ENCODE assay signal across 1 cellular context in genomic region chr6:13814176-13814937, GRCh38.
TF ChIP-seq lines count a peak whose summit lies in the region.

Gene MCUR1, minus strand, starts transcription at chr6:13814557. Its CDS starts 128 bp downstream, at chr6:13814429.

TF ChIP-seq in HepG2, 621 proteins besides CTCF, POLR2A, EP300 and RAD21 (continued from another document and continues in another):
- TF ChIP-seq RERE (CRISPR knock-in tag; IDR thresholded peaks at IDR 0.05; ENCODE audit: low read depth) (0 out of 2 replicates have a peak, but pooled peaks have one; percentile 20), IRX3 (CRISPR knock-in tag; IDR thresholded peaks at IDR 0.05; ENCODE audit: borderline replicate concordance, low read depth) (0 out of 2 replicates have a peak, but pooled peaks have one; percentile 50), ZFP37 (CRISPR knock-in tag; IDR thresholded peaks at IDR 0.05; ENCODE audit: borderline replicate concordance) (0 out of 2 replicates have a peak, but pooled peaks have one; percentile 51), ZNF713 (CRISPR knock-in tag; IDR thresholded peaks at IDR 0.05) (peak; percentile 57; the same call in 1 of the 2 replicates), MTF1 (CRISPR knock-in tag; IDR thresholded peaks at IDR 0.05) (no peak), ZNF746 (CRISPR knock-in tag; IDR thresholded peaks at IDR 0.05) (no peak; the same call in 1 of the 2 replicates), IKZF4 (CRISPR knock-in tag; IDR thresholded peaks at IDR 0.05; ENCODE audit: borderline replicate concordance, low read depth, not compliant biosample characterization) (peak; percentile 98), PHF20 (CRISPR knock-in tag; IDR thresholded peaks at IDR 0.05) (peak; percentile 51; the same call in 1 of the 2 replicates), ZBTB46 (CRISPR knock-in tag; IDR thresholded peaks at IDR 0.05; ENCODE audit: borderline replicate concordance) (no peak; the same call in 1 of the 2 replicates), ZNF232 (CRISPR knock-in tag; IDR thresholded peaks at IDR 0.05; ENCODE audit: borderline replicate concordance) (peak; percentile 76), PHB2 (IDR thresholded peaks at IDR 0.05; ENCODE audit: partially characterized antibody) (no peak), CENPT (CRISPR knock-in tag; IDR thresholded peaks at IDR 0.05; ENCODE audit: low read depth) (peak; percentile 93), MIXL1 (CRISPR knock-in tag; IDR thresholded peaks at IDR 0.05) (no peak), ZNF781 (CRISPR knock-in tag; IDR thresholded peaks at IDR 0.05; ENCODE audit: borderline replicate concordance, not compliant biosample characterization) (peak; percentile 22), SP4 (CRISPR knock-in tag; IDR thresholded peaks at IDR 0.05) (peak; percentile 90), SRSF9 (IDR thresholded peaks at IDR 0.05; ENCODE audit: borderline replicate concordance, insufficient read depth, low read depth, low read length, poor library complexity, severe bottlenecking) (no peak), NFIB (CRISPR knock-in tag; IDR thresholded peaks at IDR 0.05; ENCODE audit: borderline replicate concordance) (no peak), GATA4 (IDR thresholded peaks at IDR 0.05; ENCODE audit: borderline replicate concordance, low read depth) (no peak; the same call in 1 of the 2 replicates), ZNF430 (CRISPR knock-in tag; IDR thresholded peaks at IDR 0.05) (peak; percentile 63; the same call in 1 of the 2 replicates), NR2C2 (CRISPR knock-in tag; IDR thresholded peaks at IDR 0.05; ENCODE audit: borderline replicate concordance) (peak; percentile 76), NR1H2 (CRISPR knock-in tag; IDR thresholded peaks at IDR 0.05; ENCODE audit: borderline replicate concordance, low read depth) (peak; percentile 84; the same call in 1 of the 2 replicates), FOXM1 (CRISPR knock-in tag; IDR thresholded peaks at IDR 0.05) (no peak), ZNF530 (CRISPR knock-in tag; IDR thresholded peaks at IDR 0.05; ENCODE audit: low read depth) (no peak), KLF16 (CRISPR knock-in tag; IDR thresholded peaks at IDR 0.05) (peak in 1 of 2 experiments; percentile 21; a peak in 2 of 4 replicates), PAF1 (CRISPR knock-in tag; IDR thresholded peaks at IDR 0.05) (no peak), ZNF124 (CRISPR knock-in tag; IDR thresholded peaks at IDR 0.05) (no peak), ISX (CRISPR knock-in tag; conservative IDR thresholded peaks at IDR 0.05) (peak; percentile 78), ZNF383 (CRISPR knock-in tag; IDR thresholded peaks at IDR 0.05; ENCODE audit: borderline replicate concordance) (0 out of 2 replicates have a peak, but pooled peaks have one; percentile 3), ZNF768 (CRISPR knock-in tag; IDR thresholded peaks at IDR 0.05) (peak; percentile 54), THAP11 (CRISPR knock-in tag; IDR thresholded peaks at IDR 0.05) (peak; percentile 76), CHD2 (IDR thresholded peaks at IDR 0.05; ENCODE audit: low read depth, low read length) (no peak), ZSCAN25 (CRISPR knock-in tag; IDR thresholded peaks at IDR 0.05) (no peak; the same call in 1 of the 2 replicates), MTF2 (CRISPR knock-in tag; IDR thresholded peaks at IDR 0.05; ENCODE audit: borderline replicate concordance) (no peak), ZNF275 (CRISPR knock-in tag; IDR thresholded peaks at IDR 0.05; ENCODE audit: borderline replicate concordance) (no peak), ZIK1 (CRISPR knock-in tag; IDR thresholded peaks at IDR 0.05; ENCODE audit: borderline replicate concordance, low read depth) (peak; percentile 87), LBX2 (CRISPR knock-in tag; IDR thresholded peaks at IDR 0.05; ENCODE audit: borderline replicate concordance) (no peak), ZNF761 (CRISPR knock-in tag; conservative IDR thresholded peaks at IDR 0.05) (no peak), GMEB1 (CRISPR knock-in tag; IDR thresholded peaks at IDR 0.05; ENCODE audit: borderline replicate concordance) (peak; percentile 75), RARG (CRISPR knock-in tag; IDR thresholded peaks at IDR 0.05; ENCODE audit: low read depth) (no peak), ZNF737 (CRISPR knock-in tag; IDR thresholded peaks at IDR 0.05; ENCODE audit: borderline replicate concordance) (no peak), ZBTB20 (CRISPR knock-in tag; IDR thresholded peaks at IDR 0.05; ENCODE audit: borderline replicate concordance, low read depth) (no peak), ZNF790 (CRISPR knock-in tag; IDR thresholded peaks at IDR 0.05; ENCODE audit: borderline replicate concordance) (peak; percentile 53; the same call in 1 of the 2 replicates), ZC3H4 (CRISPR knock-in tag; IDR thresholded peaks at IDR 0.05; ENCODE audit: borderline replicate concordance) (no peak), PTBP1 (IDR thresholded peaks at IDR 0.05; ENCODE audit: low read depth, low read length, poor library complexity, severe bottlenecking) (no peak), ZFAT (CRISPR knock-in tag; conservative IDR thresholded peaks at IDR 0.05) (0 out of 2 replicates have a peak, but pooled peaks have one; percentile 16), ZNF143 (CRISPR knock-in tag; IDR thresholded peaks at IDR 0.05) (no peak; the same call in 1 of the 2 replicates), ZMYM2 (CRISPR knock-in tag; IDR thresholded peaks at IDR 0.05) (no peak), THAP9 (CRISPR knock-in tag; IDR thresholded peaks at IDR 0.05; ENCODE audit: borderline replicate concordance) (no peak), ATF2 (CRISPR knock-in tag; IDR thresholded peaks at IDR 0.05) (no peak)
